39 cellular contexts compared by ENCODE assay signal in genomic region chr1:240956424-240956823, GRCh38.
"Had no signal": no experiment of that assay in that cellular context is flagged by ENCODE, and none has a peak within 500 bp of the region (broad histone marks: within the 10 kb centered on the region; RNA-seq: fewer than 3 reads in every experiment).

No MANE protein-coding gene starts in this region.

- H3K4me1 Mint-ChIP-seq: activated naive CD4-positive, alpha-beta T cell treated with anti-CD3 and anti-CD28 coated beads, Interleukin-2, amount 10 ng/mL, durations not matched to agents 7 days and 5 days; activated naive CD4-positive, alpha-beta T cell treated with anti-CD3 and anti-CD28 coated beads, Interleukin-2, amount 50 U/mL, for 24 hours; activated naive CD8-positive, alpha-beta T cell treated with anti-CD3 and anti-CD28 coated beads for 36 hours; activated naive CD8-positive, alpha-beta T cell treated with anti-CD3 and anti-CD28 coated beads, Interleukin-2, amount 10 ng/mL, durations not matched to agents 7 days and 5 days; activated naive CD8-positive, alpha-beta T cell treated with anti-CD3 and anti-CD28 coated beads, Interleukin-2, amount 50 U/mL, for 24 hours; activated T-helper 17 cell treated with anti-CD3 and anti-CD28 coated beads, Interleukin-2, amount 50 U/mL, for 72 hours; brain; central memory CD8-positive, alpha-beta T cell had no signal

- H3K36me3 ChIP-seq: adrenal gland, ascending aorta, brain microvascular endothelial cell, breast epithelium, cardiac muscle cell had no signal

- H3K4me3 Mint-ChIP-seq: activated naive CD4-positive, alpha-beta T cell treated with anti-CD3 and anti-CD28 coated beads for 36 hours; activated naive CD4-positive, alpha-beta T cell treated with anti-CD3 and anti-CD28 coated beads, Interleukin-2, amount 10 ng/mL, durations not matched to agents 7 days and 5 days; activated naive CD4-positive, alpha-beta T cell treated with anti-CD3 and anti-CD28 coated beads, Interleukin-2, amount 50 U/mL, for 24 hours; activated naive CD8-positive, alpha-beta T cell; activated naive CD8-positive, alpha-beta T cell treated with anti-CD3 and anti-CD28 coated beads for 36 hours; activated naive CD8-positive, alpha-beta T cell treated with anti-CD3 and anti-CD28 coated beads, Interleukin-2, amount 10 ng/mL, durations not matched to agents 7 days and 5 days; activated naive CD8-positive, alpha-beta T cell treated with anti-CD3 and anti-CD28 coated beads, Interleukin-2, amount 50 U/mL, for 24 hours; activated T-cell treated with anti-CD3 and anti-CD28 coated beads, Interleukin-2, amount 50 U/mL, for 24 hours; activated T-cell treated with anti-CD3 and anti-CD28 coated beads, Interleukin-2, amount 50 U/mL, for 4 hours; activated T-cell treated with anti-CD3 and anti-CD28 coated beads, Interleukin-2, amount 50 U/mL, for 72 hours; activated T-helper 1 cell treated with anti-CD3 and anti-CD28 coated beads, Interleukin-12 subunit alpha, Interleukin-12 subunit beta, Interleukin-2, Interleukin-4 antibody, amounts not matched to agents 30 ng/mL and 10 ng/mL and 1 ng/mL, durations not matched to agents 14 hours and 24 hours and 36 hours; activated T-helper 17 cell treated with anti-CD3 and anti-CD28 coated beads, Interleukin-2, amount 50 U/mL, for 72 hours; brain; central memory CD8-positive, alpha-beta T cell had no signal

- H3K4me1 ChIP-seq: adrenal gland, ascending aorta, body of pancreas, breast epithelium had no signal

- ATAC-seq: activated naive CD4-positive, alpha-beta T cell treated with anti-CD3 and anti-CD28 coated beads, Interleukin-2, amount 50 U/mL, for 72 hours; activated naive CD8-positive, alpha-beta T cell treated with anti-CD3 and anti-CD28 coated beads, Interleukin-2, amount 50 U/mL, for 24 hours; activated T-cell treated with anti-CD3 and anti-CD28 coated beads, Interleukin-2, amount 50 U/mL, for 4 hours; activated T-cell treated with anti-CD3 and anti-CD28 coated beads, Interleukin-2, amount 50 U/mL, for 72 hours; activated T-helper 17 cell treated with anti-CD3 and anti-CD28 coated beads, Interleukin-2, amount 50 U/mL, for 72 hours; body of pancreas had no signal

- H3K9me3 ChIP-seq: adrenal gland, ascending aorta, body of pancreas, breast epithelium had no signal

- H3K36me3 Mint-ChIP-seq: activated naive CD4-positive, alpha-beta T cell treated with anti-CD3 and anti-CD28 coated beads, Interleukin-2, amount 10 ng/mL, durations not matched to agents 7 days and 5 days; activated naive CD4-positive, alpha-beta T cell treated with anti-CD3 and anti-CD28 coated beads, Interleukin-2, amount 50 U/mL, for 24 hours; activated naive CD4-positive, alpha-beta T cell treated with anti-CD3 and anti-CD28 coated beads, Interleukin-2, amount 50 U/mL, for 72 hours; activated naive CD8-positive, alpha-beta T cell; activated naive CD8-positive, alpha-beta T cell treated with anti-CD3 and anti-CD28 coated beads for 36 hours; activated naive CD8-positive, alpha-beta T cell treated with anti-CD3 and anti-CD28 coated beads, Interleukin-2, amount 10 ng/mL, durations not matched to agents 7 days and 5 days; brain had no signal

- H3K27ac Mint-ChIP-seq: activated naive CD4-positive, alpha-beta T cell treated with anti-CD3 and anti-CD28 coated beads for 36 hours; activated naive CD4-positive, alpha-beta T cell treated with anti-CD3 and anti-CD28 coated beads, Interleukin-2, amount 10 ng/mL, durations not matched to agents 7 days and 5 days; activated naive CD4-positive, alpha-beta T cell treated with anti-CD3 and anti-CD28 coated beads, Interleukin-2, amount 50 U/mL, for 24 hours; activated naive CD4-positive, alpha-beta T cell treated with anti-CD3 and anti-CD28 coated beads, Interleukin-2, amount 50 U/mL, for 72 hours; activated naive CD8-positive, alpha-beta T cell; activated naive CD8-positive, alpha-beta T cell treated with anti-CD3 and anti-CD28 coated beads for 36 hours; activated naive CD8-positive, alpha-beta T cell treated with anti-CD3 and anti-CD28 coated beads, Interleukin-2, amount 10 ng/mL, durations not matched to agents 7 days and 5 days; activated naive CD8-positive, alpha-beta T cell treated with anti-CD3 and anti-CD28 coated beads, Interleukin-2, amount 50 U/mL, for 24 hours; activated T-cell treated with anti-CD3 and anti-CD28 coated beads, Interleukin-2, amount 50 U/mL, for 24 hours; activated T-cell treated with anti-CD3 and anti-CD28 coated beads, Interleukin-2, amount 50 U/mL, for 72 hours; activated T-helper 1 cell treated with anti-CD3 and anti-CD28 coated beads, Interleukin-12 subunit alpha, Interleukin-12 subunit beta, Interleukin-2, Interleukin-4 antibody, amounts not matched to agents 30 ng/mL and 10 ng/mL and 1 ng/mL, durations not matched to agents 14 hours and 24 hours and 36 hours; activated T-helper 17 cell treated with anti-CD3 and anti-CD28 coated beads, Interleukin-2, amount 50 U/mL, for 72 hours; activated T-helper 2 cell treated with anti-CD3 and anti-CD28 coated beads, Interferon-gamma antibody, Interleukin-2, Interleukin-4, amounts not matched to agents 10 μg/mL and 5 μg/mL and 100 μg/mL, durations not matched to agents 14 hours and 24 hours and 36 hours; brain had no signal

- H3K27ac ChIP-seq: adrenal gland, ascending aorta, body of pancreas, brain microvascular endothelial cell, breast epithelium, cardiac muscle cell had no signal

- H3K9me3 Mint-ChIP-seq: activated naive CD4-positive, alpha-beta T cell treated with anti-CD3 and anti-CD28 coated beads for 36 hours; activated naive CD4-positive, alpha-beta T cell treated with anti-CD3 and anti-CD28 coated beads, Interleukin-2, amount 10 ng/mL, durations not matched to agents 7 days and 5 days; activated naive CD4-positive, alpha-beta T cell treated with anti-CD3 and anti-CD28 coated beads, Interleukin-2, amount 50 U/mL, for 72 hours; activated naive CD8-positive, alpha-beta T cell treated with anti-CD3 and anti-CD28 coated beads for 36 hours; activated naive CD8-positive, alpha-beta T cell treated with anti-CD3 and anti-CD28 coated beads, Interleukin-2, amount 10 ng/mL, durations not matched to agents 7 days and 5 days; activated T-cell treated with anti-CD3 and anti-CD28 coated beads, Interleukin-2, amount 50 U/mL, for 24 hours; activated T-cell treated with anti-CD3 and anti-CD28 coated beads, Interleukin-2, amount 50 U/mL, for 72 hours; activated T-helper 1 cell treated with anti-CD3 and anti-CD28 coated beads, Interleukin-12 subunit alpha, Interleukin-12 subunit beta, Interleukin-2, Interleukin-4 antibody, amounts not matched to agents 30 ng/mL and 10 ng/mL and 1 ng/mL, durations not matched to agents 14 hours and 24 hours and 36 hours; activated T-helper 17 cell treated with anti-CD3 and anti-CD28 coated beads, Interleukin-2, amount 50 U/mL, for 72 hours; brain had no signal

- H3K27me3 Mint-ChIP-seq: activated naive CD4-positive, alpha-beta T cell treated with anti-CD3 and anti-CD28 coated beads, Interleukin-2, amount 10 ng/mL, durations not matched to agents 7 days and 5 days; activated naive CD4-positive, alpha-beta T cell treated with anti-CD3 and anti-CD28 coated beads, Interleukin-2, amount 50 U/mL, for 24 hours; activated naive CD8-positive, alpha-beta T cell; activated naive CD8-positive, alpha-beta T cell treated with anti-CD3 and anti-CD28 coated beads for 36 hours; activated naive CD8-positive, alpha-beta T cell treated with anti-CD3 and anti-CD28 coated beads, Interleukin-2, amount 10 ng/mL, durations not matched to agents 7 days and 5 days; activated naive CD8-positive, alpha-beta T cell treated with anti-CD3 and anti-CD28 coated beads, Interleukin-2, amount 50 U/mL, for 24 hours; activated T-cell treated with anti-CD3 and anti-CD28 coated beads, Interleukin-2, amount 50 U/mL, for 24 hours; activated T-helper 17 cell treated with anti-CD3 and anti-CD28 coated beads, Interleukin-2, amount 50 U/mL, for 72 hours; central memory CD8-positive, alpha-beta T cell had no signal

- DNase-seq: activated effector memory CD4-positive, alpha-beta T cell treated with anti-CD3 and anti-CD28 coated beads, Interleukin-2, amount 50 U/mL, for 16 hours; activated effector memory CD4-positive, alpha-beta T cell treated with Interleukin-2 at 50 U/mL for 16 hours; activated gamma-delta T cell; activated gamma-delta T cell treated with Interleukin-2 at 50 U/mL for 16 hours; activated naive CD4-positive, alpha-beta T cell; activated naive CD4-positive, alpha-beta T cell treated with anti-CD3 and anti-CD28 coated beads for 36 hours; activated naive CD4-positive, alpha-beta T cell treated with anti-CD3 and anti-CD28 coated beads, Interleukin-2, amount 10 ng/mL, durations not matched to agents 7 days and 5 days; activated naive CD4-positive, alpha-beta T cell treated with anti-CD3 and anti-CD28 coated beads, Interleukin-2, amount 50 U/mL, for 16 hours; activated naive CD4-positive, alpha-beta T cell treated with Interleukin-2 at 50 U/mL for 16 hours; activated naive CD8-positive, alpha-beta T cell treated with anti-CD3 and anti-CD28 coated beads for 36 hours; activated naive CD8-positive, alpha-beta T cell treated with anti-CD3 and anti-CD28 coated beads, Interleukin-2, amount 10 ng/mL, durations not matched to agents 7 days and 5 days; activated naive CD8-positive, alpha-beta T cell treated with anti-CD3 and anti-CD28 coated beads, Interleukin-2, amount 50 U/mL, for 24 hours; activated T-cell treated with anti-CD3 and anti-CD28 coated beads, Interleukin-2, amount 50 U/mL, for 24 hours; activated T-cell treated with anti-CD3 and anti-CD28 coated beads, Interleukin-2, amount 50 U/mL, for 4 hours; activated T-cell treated with anti-CD3 and anti-CD28 coated beads, Interleukin-2, amount 50 U/mL, for 48 hours; activated T-cell treated with anti-CD3 and anti-CD28 coated beads, Interleukin-2, amount 50 U/mL, for 72 hours; adrenal gland; amniotic stem cell; amygdala; anterior cingulate cortex; aorta; body of pancreas; brain microvascular endothelial cell; caudate nucleus; central memory CD4-positive, alpha-beta T cell; cerebellar nuclear complex had no signal

- H3K4me3 ChIP-seq: adrenal gland, ascending aorta, body of pancreas, breast epithelium, cardiac muscle cell had no signal

- FAIRE-seq: astrocyte, bronchial epithelial cell had no signal

- H3K27me3 ChIP-seq: ascending aorta, body of pancreas, brain microvascular endothelial cell, breast epithelium, cardiac muscle cell had no signal
